8 cellular contexts compared by ENCODE assay signal in the genomic region with DNA sequence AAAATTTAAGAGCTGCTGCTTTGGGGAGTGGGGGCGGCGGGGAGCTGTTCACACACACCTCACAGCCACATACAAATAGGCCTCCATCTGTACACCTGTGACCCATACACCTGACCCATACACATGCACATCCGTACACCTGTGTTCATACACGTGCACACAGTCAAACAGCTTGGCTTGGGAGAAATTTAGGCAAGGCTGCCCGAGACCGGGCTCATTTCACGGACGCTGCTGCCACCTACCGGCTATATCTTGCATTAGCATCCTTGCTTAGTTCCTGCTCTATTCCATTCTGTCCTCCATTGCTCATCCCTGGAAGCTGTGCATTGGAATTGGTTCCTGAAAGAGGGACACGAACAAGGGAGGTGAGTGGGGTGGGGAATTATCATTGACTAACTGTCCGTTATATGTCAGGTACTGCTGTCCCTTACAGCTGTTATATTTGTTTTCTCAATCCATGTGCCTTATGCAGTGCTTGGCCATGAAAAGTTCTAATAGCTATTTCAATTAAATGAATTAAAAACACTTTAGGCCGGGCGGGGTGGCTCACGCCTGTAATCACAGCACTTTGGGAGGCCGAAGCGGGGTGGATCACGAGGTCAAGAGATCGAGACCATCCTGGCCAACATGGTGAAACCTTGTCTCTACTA. TPM values are rescaled to one million over a fixed set of nuclear protein-coding genes. Genes with fewer than 3 reads are reported as not detected.
A peak's percentile ranks its signal among the peaks of the same experiment; 100 is the strongest.
DNase-seq lines count a peak whose midpoint lies in the region; ATAC-seq and TF ChIP-seq lines count a peak whose summit lies in the region.

No MANE protein-coding gene starts in this region.

- H3K36me3 ChIP-seq in Caco-2 (ENCODE audit: control insufficient read depth, insufficient read depth, low read length) (no peaks in the 10 kb centered on the region), right lobe of liver (no peaks in the 10 kb centered on the region)

- no peaks in the 10 kb centered on the region for H3K9me3 Mint-ChIP-seq in Caco-2 (ENCODE audit: unreplicated experiment)
- no peaks in the 10 kb centered on the region for H3K9me3 Mint-ChIP-seq in activated CD4-positive, alpha-beta T cell treated with anti-CD3 and anti-CD28 coated beads, Interleukin-2, amount 10 ng/mL, durations not matched to agents 24 days and 14 days

- TF ChIP-seq CTCF in Caco-2 (IDR thresholded peaks at IDR 0.05; ENCODE audit: insufficient read depth in 1 of 2, low read depth in 1 of 2, low read length in 1 of 2, severe bottlenecking in 1 of 2, unreplicated experiment in 1 of 2) (peak; percentile 52 to 73), coronary artery (IDR thresholded peaks at IDR 0.05) (peak; percentile 85), right lobe of liver (IDR thresholded peaks at IDR 0.05) (peak; percentile 92 to 96 (median 94))

- H3K4me1 ChIP-seq in Caco-2 (peaks cover 6% of the 10 kb centered on the region), right lobe of liver (peaks cover 0 to 6% (median 2%) of the 10 kb centered on the region in 4 donors)

- WGBS in right lobe of liver (ENCODE audit: insufficient coverage, low coverage, low lambda C conversion rate, missing lambda C conversion rate) = 14% methylated on average over 17 of the region's 18 CpGs

- POLR2A ChIA-PET in Caco-2 (lab: Charles Lee) = interaction anchor here (0.7 to 1.1 kb wide), 2 partner anchors 234 to 359 kb away, joined by 6 to 17 read pairs; no protein-coding TSS in a partner anchor

- peaks cover 11% of the 10 kb centered on the region for H3K4me1 Mint-ChIP-seq in Caco-2 (ENCODE audit: low read depth, unreplicated experiment)
- peaks cover 10% of the 10 kb centered on the region for H3K4me1 Mint-ChIP-seq in activated CD4-positive, alpha-beta T cell treated with anti-CD3 and anti-CD28 coated beads, Interleukin-2, amount 10 ng/mL, durations not matched to agents 24 days and 14 days

- intact Hi-C loops in Caco-2 (cut with micrococcal nuclease; ENCODE audit: unreplicated experiment) (loop anchor here (1.0 kb wide), 1 partner anchor 92 kb away; no protein-coding TSS in a partner anchor), right lobe of liver (cut with DNase I) (loop anchor here in 1 of 2 donors (5.0 kb wide), 1 partner anchor 90 kb away; no protein-coding TSS in a partner anchor)
- intact Hi-C loops in activated CD4-positive, alpha-beta T cell treated with anti-CD3 and anti-CD28 coated beads, Interleukin-2, amount 10 ng/mL, durations not matched to agents 24 days and 14 days (cut with micrococcal nuclease) = loop anchor here (1.0 to 2.0 kb wide), 4 partner anchors 92 to 358 kb away; a partner anchor contains a TSS

- CTCF ChIA-PET in Caco-2 (lab: Charles Lee) = interaction anchor here (0.5 to 2.6 kb wide), 23 partner anchors 11 to 326 kb away, joined by 3 to 47 read pairs (median 4); a partner anchor contains a TSS

- H3K27me3 Mint-ChIP-seq in Caco-2 (ENCODE audit: insufficient read depth, unreplicated experiment) = no peaks in the 10 kb centered on the region
- H3K27me3 Mint-ChIP-seq in activated CD4-positive, alpha-beta T cell treated with anti-CD3 and anti-CD28 coated beads, Interleukin-2, amount 10 ng/mL, durations not matched to agents 24 days and 14 days = peaks cover 15% of the 10 kb centered on the region

- H3K27ac ChIP-seq in coronary artery = no peak overlapping the region
- H3K27ac ChIP-seq in right lobe of liver = no peak overlapping the region

- ATAC-seq in HG03108 (IDR thresholded peaks at IDR 0.05; ENCODE audit: unreplicated experiment) (peak; percentile 54), right lobe of liver (peak; percentile 86 to 93 (median 88)), HG03520 (IDR thresholded peaks at IDR 0.05; ENCODE audit: unreplicated experiment) (no peak)

- TF ChIP-seq POLR2A in right lobe of liver (IDR thresholded peaks at IDR 0.05) = no peak

- H3K9me3 ChIP-seq in Caco-2 (no peaks in the 10 kb centered on the region), right lobe of liver (no peaks in the 10 kb centered on the region)

- no peak overlapping the region for H3K4me3 ChIP-seq in Caco-2 (ENCODE audit: low read depth, low read length)
- no peak overlapping the region for H3K4me3 ChIP-seq in coronary artery
- H3K4me3 ChIP-seq in right lobe of liver = no peak overlapping the region

- H3K4me3 Mint-ChIP-seq in Caco-2 (ENCODE audit: unreplicated experiment) = no peak overlapping the region
- no peak overlapping the region for H3K4me3 Mint-ChIP-seq in activated CD4-positive, alpha-beta T cell treated with anti-CD3 and anti-CD28 coated beads, Interleukin-2, amount 10 ng/mL, durations not matched to agents 24 days and 14 days

- no peaks in the 10 kb centered on the region for H3K27me3 ChIP-seq in Caco-2 (replicated peaks; ENCODE audit: control insufficient read depth, insufficient read depth, low read length)
- no peaks in the 10 kb centered on the region for H3K27me3 ChIP-seq in right lobe of liver

- no peaks in the 10 kb centered on the region for H3K36me3 Mint-ChIP-seq in Caco-2 (ENCODE audit: insufficient read depth, unreplicated experiment)
- H3K36me3 Mint-ChIP-seq in activated CD4-positive, alpha-beta T cell treated with anti-CD3 and anti-CD28 coated beads, Interleukin-2, amount 10 ng/mL, durations not matched to agents 24 days and 14 days (ENCODE audit: low read depth) = no peaks in the 10 kb centered on the region

- H3K27ac Mint-ChIP-seq in Caco-2 (ENCODE audit: unreplicated experiment) = no peak overlapping the region
- no peak overlapping the region for H3K27ac Mint-ChIP-seq in activated CD4-positive, alpha-beta T cell treated with anti-CD3 and anti-CD28 coated beads, Interleukin-2, amount 10 ng/mL, durations not matched to agents 24 days and 14 days

- peak; percentile 63 to 80 for DNase-seq in Caco-2
- peak; percentile 77 for DNase-seq in NCI-H526 treated with DMSO at 0.1 percent for 48 hours (lab: John Stamatoyannopoulos, UW)
- DNase-seq in activated CD4-positive, alpha-beta T cell treated with anti-CD3 and anti-CD28 coated beads, Interleukin-2, amount 10 ng/mL, durations not matched to agents 24 days and 14 days = peak; percentile 93
- no peak for DNase-seq in coronary artery (ENCODE audit: low spot score)
- DNase-seq in right lobe of liver = peak; percentile 75 to 80 (median 76)
- DNase-seq in stimulated activated CD4-positive, alpha-beta T cell treated with anti-CD3 and anti-CD28 coated beads, TNF-alpha, amount 100 ng/mL, for 48 hours (ENCODE audit: low read depth in 3 of 3) = peak; percentile 51 to 64 (median 61)

- BruUV-seq in Caco-2 (replicated peaks; lab: Mats Ljungman, UMichigan) = no TSS peak

RNA-seq across cellular contexts. Expression of a gene that starts 37.1 kb away (rescaled TPM):
- 29.5 and 29.8 TPM in 2 replicates for total RNA-seq in Caco-2 (2022)
- total RNA-seq in activated CD4-positive, alpha-beta T cell treated with anti-CD3 and anti-CD28 coated beads, Interleukin-2, amount 10 ng/mL, durations not matched to agents 24 days and 14 days = 79.1 and 79.7 TPM in 2 replicates
- total RNA-seq in right lobe of liver = 10 to 100 TPM; 35.3 to 58.7 (median 49.2) TPM
